9 cellular contexts compared by ENCODE assay signal in genomic region chr11:104104201-104104600, GRCh38. TPM values are rescaled to one million over a fixed set of nuclear protein-coding genes. Genes with fewer than 3 reads are reported as not detected.
"Had no signal": no experiment of that assay in that cellular context is flagged by ENCODE, and none has a peak within 500 bp of the region (broad histone marks: within the 10 kb centered on the region; RNA-seq: fewer than 3 reads in every experiment).

No MANE protein-coding gene starts in this region.

- H3K4me1 Mint-ChIP-seq: GM23338, H9 had no signal

- H3K9me3 Mint-ChIP-seq: GM23338 had no signal

- H3K27ac Mint-ChIP-seq: GM23338, H9 had no signal

- ATAC-seq: GM23338, HepG2, K562 had no signal

- H3K4me3 Mint-ChIP-seq: GM23338, H9 had no signal

- H3K4me3 ChIP-seq: GM23338, K562 had no signal

- H3K27ac ChIP-seq: HL-60 had no signal

- H3K4me2 ChIP-seq: GM23338 had no signal

- H2AFZ ChIP-seq: GM23338 had no signal

- DNase-seq: H9, HCEC 1CT, Kasumi-1, KG1 had no signal

RNA-seq across cellular contexts. Expression of gene PDGFD, which starts 59.7 kb away (rescaled TPM):
- total RNA-seq: HT1080 had no signal
- polyA plus RNA-seq: K562 had no signal
